Comparison of ENCODE assay signal across 1 cellular context in the genomic region with DNA sequence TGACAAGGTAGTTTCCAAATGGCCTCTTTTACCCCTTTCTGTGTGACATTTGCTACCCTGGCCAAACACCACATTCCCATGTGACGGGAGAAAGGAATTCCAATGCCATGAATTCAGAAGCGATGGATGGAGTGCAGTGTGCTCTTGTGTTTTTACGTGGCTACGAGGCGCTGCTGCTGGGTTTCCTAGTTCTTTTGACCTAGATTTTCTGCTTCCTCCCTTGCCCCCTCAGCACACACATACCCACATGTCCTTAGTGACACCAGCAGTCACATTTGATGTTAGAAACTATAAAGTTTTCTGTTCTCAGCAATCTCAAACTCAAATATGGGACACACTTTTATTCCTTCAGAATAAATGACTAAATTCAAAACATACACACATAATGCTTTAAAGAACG.
TF ChIP-seq lines count a peak whose summit lies in the region.

No MANE protein-coding gene starts in this region.

TF ChIP-seq in K562, 482 proteins besides CTCF, POLR2A, EP300 and RAD21:
- TF ChIP-seq BRF2 (IDR thresholded peaks at IDR 0.05; ENCODE audit: borderline replicate concordance, insufficient read depth, insufficient read length) (no peak), E2F4 (CRISPR knock-in tag; IDR thresholded peaks at IDR 0.05; ENCODE audit: low read depth) (no peak), FOXJ3 (CRISPR knock-in tag; IDR thresholded peaks at IDR 0.05) (no peak), CHAMP1 (IDR thresholded peaks at IDR 0.05) (no peak), PHTF2 (CRISPR knock-in tag; IDR thresholded peaks at IDR 0.05) (no peak), SRF (CRISPR knock-in tag; IDR thresholded peaks at IDR 0.05) (no peak), TSC22D4 (tag; IDR thresholded peaks at IDR 0.05) (no peak), MCM2 (IDR thresholded peaks at IDR 0.05; ENCODE audit: low read depth) (no peak), SLC30A9 (CRISPR knock-in tag; IDR thresholded peaks at IDR 0.05) (no peak), HNRNPK (IDR thresholded peaks at IDR 0.05; ENCODE audit: low read depth, low read length, poor library complexity, severe bottlenecking) (no peak), ZNF407 (IDR thresholded peaks at IDR 0.05; ENCODE audit: low read depth) (no peak), BCOR (IDR thresholded peaks at IDR 0.05) (no peak), ZMIZ1 (IDR thresholded peaks at IDR 0.05; ENCODE audit: low read depth in 2 of 2, low read length in 2 of 2) (no peak), GTF3C2 (IDR thresholded peaks at IDR 0.05; ENCODE audit: borderline replicate concordance, extremely low read depth, insufficient read length) (no peak), TGIF2 (CRISPR knock-in tag; IDR thresholded peaks at IDR 0.05) (no peak)
- TF ChIP-seq, protein P1, sequence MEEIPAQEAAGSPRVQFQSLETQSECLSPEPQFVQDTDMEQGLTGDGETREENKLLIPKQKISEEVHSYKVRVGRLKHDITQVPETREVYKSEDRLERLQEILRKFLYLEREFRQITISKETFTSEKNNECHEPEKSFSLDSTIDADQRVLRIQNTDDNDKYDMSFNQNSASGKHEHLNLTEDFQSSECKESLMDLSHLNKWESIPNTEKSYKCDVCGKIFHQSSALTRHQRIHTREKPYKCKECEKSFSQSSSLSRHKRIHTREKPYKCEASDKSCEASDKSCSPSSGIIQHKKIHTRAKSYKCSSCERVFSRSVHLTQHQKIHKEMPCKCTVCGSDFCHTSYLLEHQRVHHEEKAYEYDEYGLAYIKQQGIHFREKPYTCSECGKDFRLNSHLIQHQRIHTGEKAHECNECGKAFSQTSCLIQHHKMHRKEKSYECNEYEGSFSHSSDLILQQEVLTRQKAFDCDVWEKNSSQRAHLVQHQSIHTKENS (CRISPR knock-in tag; IDR thresholded peaks at IDR 0.05), result no peak
- TF ChIP-seq, protein P2, sequence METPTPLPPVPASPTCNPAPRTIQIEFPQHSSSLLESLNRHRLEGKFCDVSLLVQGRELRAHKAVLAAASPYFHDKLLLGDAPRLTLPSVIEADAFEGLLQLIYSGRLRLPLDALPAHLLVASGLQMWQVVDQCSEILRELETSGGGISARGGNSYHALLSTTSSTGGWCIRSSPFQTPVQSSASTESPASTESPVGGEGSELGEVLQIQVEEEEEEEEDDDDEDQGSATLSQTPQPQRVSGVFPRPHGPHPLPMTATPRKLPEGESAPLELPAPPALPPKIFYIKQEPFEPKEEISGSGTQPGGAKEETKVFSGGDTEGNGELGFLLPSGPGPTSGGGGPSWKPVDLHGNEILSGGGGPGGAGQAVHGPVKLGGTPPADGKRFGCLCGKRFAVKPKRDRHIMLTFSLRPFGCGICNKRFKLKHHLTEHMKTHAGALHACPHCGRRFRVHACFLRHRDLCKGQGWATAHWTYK (CRISPR knock-in tag; IDR thresholded peaks at IDR 0.05), result no peak
- TF ChIP-seq, protein P3, sequence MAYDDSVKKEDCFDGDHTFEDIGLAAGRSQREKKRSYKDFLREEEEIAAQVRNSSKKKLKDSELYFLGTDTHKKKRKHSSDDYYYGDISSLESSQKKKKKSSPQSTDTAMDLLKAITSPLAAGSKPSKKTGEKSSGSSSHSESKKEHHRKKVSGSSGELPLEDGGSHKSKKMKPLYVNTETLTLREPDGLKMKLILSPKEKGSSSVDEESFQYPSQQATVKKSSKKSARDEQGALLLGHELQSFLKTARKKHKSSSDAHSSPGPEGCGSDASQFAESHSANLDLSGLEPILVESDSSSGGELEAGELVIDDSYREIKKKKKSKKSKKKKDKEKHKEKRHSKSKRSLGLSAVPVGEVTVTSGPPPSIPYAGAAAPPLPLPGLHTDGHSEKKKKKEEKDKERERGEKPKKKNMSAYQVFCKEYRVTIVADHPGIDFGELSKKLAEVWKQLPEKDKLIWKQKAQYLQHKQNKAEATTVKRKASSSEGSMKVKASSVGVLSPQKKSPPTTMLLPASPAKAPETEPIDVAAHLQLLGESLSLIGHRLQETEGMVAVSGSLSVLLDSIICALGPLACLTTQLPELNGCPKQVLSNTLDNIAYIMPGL (CRISPR knock-in tag; IDR thresholded peaks at IDR 0.05), result no peak
